ENCODE assay signal across 1 cellular context in genomic region chr5:141874262-141874964, GRCh38.
TF ChIP-seq lines count a peak whose summit lies in the region.

No MANE protein-coding gene starts in this region.

TF ChIP-seq in endothelial cell of umbilical vein, 7 proteins besides CTCF, POLR2A, EP300 and RAD21:
- no peak for TF ChIP-seq MYC (IDR thresholded peaks at IDR 0.05; ENCODE audit: low read depth, low read length)
- no peak for TF ChIP-seq MAX (IDR thresholded peaks at IDR 0.05; ENCODE audit: insufficient read depth, insufficient read length)
- no peak for TF ChIP-seq EZH2 (IDR thresholded peaks at IDR 0.05; ENCODE audit: borderline replicate concordance, low read depth, low read length, severe bottlenecking)
- no peak for TF ChIP-seq JUN (IDR thresholded peaks at IDR 0.05; ENCODE audit: borderline replicate concordance, insufficient read depth, insufficient read length, low read depth)
- no peak for TF ChIP-seq FOS (IDR thresholded peaks at IDR 0.05; ENCODE audit: borderline replicate concordance, insufficient read depth, low read length)
- no peak for TF ChIP-seq GATA2 (IDR thresholded peaks at IDR 0.05; ENCODE audit: insufficient read depth, insufficient read length, low read depth, low read length)
